In genomic region chr2:72150157-72150960, GRCh38 we compare ENCODE assay signal across 8 cellular contexts. TPM values are rescaled to one million over a fixed set of nuclear protein-coding genes. Genes with fewer than 3 reads are reported as not detected.
DNase-seq lines count a peak whose midpoint lies in the region; ATAC-seq and TF ChIP-seq lines count a peak whose summit lies in the region.

No MANE protein-coding gene starts in this region.

- peaks cover 3 to 13% of the 10 kb centered on the region in 2 donors for H3K36me3 Mint-ChIP-seq in CD14-positive monocyte

- H3K4me3 ChIP-seq in NT2/D1 (ENCODE audit: insufficient read length, low read depth) = peak overlapping the region; percentile 45
- peak overlapping the region; percentile 53 to 75 for H3K4me3 ChIP-seq in mucosa of rectum (ENCODE audit: low read length in 2 of 2)

- H3K36me3 ChIP-seq in NT2/D1 (ENCODE audit: insufficient read depth, insufficient read length, low read length) (no peaks in the 10 kb centered on the region), mucosa of rectum (ENCODE audit: control insufficient read depth in 2 of 2, insufficient read depth in 2 of 2, low read length in 2 of 2) (no peaks in the 10 kb centered on the region)

- H3K27me3 Mint-ChIP-seq in CD14-positive monocyte (ENCODE audit: low read depth in 3 of 3) = peaks cover 67 to 77% (median 68%) of the 10 kb centered on the region in 3 donors

- ATAC-seq in GM19438 (IDR thresholded peaks at IDR 0.05; ENCODE audit: low read depth, unreplicated experiment) = peak; percentile 78

- peaks cover 6% of the 10 kb centered on the region; the same call in 1 of the 2 replicates for H3K9me3 ChIP-seq in NT2/D1 (ENCODE audit: insufficient read depth, low read length)
- no peaks in the 10 kb centered on the region for H3K9me3 ChIP-seq in mucosa of rectum (ENCODE audit: control insufficient read depth in 2 of 2, low read length in 2 of 2)

- H3K4me1 Mint-ChIP-seq in CD14-positive monocyte = peaks cover 30% of the 10 kb centered on the region

- TF ChIP-seq CTCF in CD14-positive monocyte (IDR thresholded peaks at IDR 0.05) = peak; percentile 72

- H3K4me1 ChIP-seq in NT2/D1 (ENCODE audit: insufficient read depth, insufficient read length) = peaks cover 8% of the 10 kb centered on the region
- peaks cover 32 to 41% of the 10 kb centered on the region in 2 donors for H3K4me1 ChIP-seq in mucosa of rectum (ENCODE audit: control insufficient read depth in 2 of 2, insufficient read depth in 2 of 2, low read length in 2 of 2)

- H3K9ac ChIP-seq in NT2/D1 (ENCODE audit: insufficient read length, low read depth) (peak overlapping the region; percentile 36), mucosa of rectum (ENCODE audit: low read depth in 1 of 2, low read length in 2 of 2) (no peak overlapping the region)

- H3K27me3 ChIP-seq in NT2/D1 (ENCODE audit: insufficient read depth, insufficient read length) (peaks cover 63% of the 10 kb centered on the region), mucosa of rectum (ENCODE audit: control insufficient read depth in 2 of 2, insufficient read depth in 2 of 2, low read length in 2 of 2) (peaks cover 32 to 36% of the 10 kb centered on the region in 2 donors)

- peak; percentile 40 for DNase-seq in CD14-positive monocyte (ENCODE audit: low spot score)
- peak; percentile 69 for DNase-seq in HT1080 (ENCODE audit: low read depth)
- DNase-seq in NT2/D1 (ENCODE audit: low read depth, low spot score) = peak; percentile 70
- peak; percentile 86 for DNase-seq in activated CD8-positive, alpha-beta memory T cell treated with anti-CD3 and anti-CD28 coated beads, Interleukin-2, amount 50 U/mL, for 48 hours
- DNase-seq in epithelial cell of prostate (ENCODE audit: low read depth, low spot score) = peak; percentile 22
- peak; percentile 17 to 31 for DNase-seq in stimulated activated CD8-positive, alpha-beta memory T cell treated with anti-CD3 and anti-CD28 coated beads, Interleukin-7, amount 100 ng/mL, for 4 hours (ENCODE audit: low read depth in 2 of 2)

- no peak overlapping the region for H3K27ac ChIP-seq in epithelial cell of prostate
- H3K27ac ChIP-seq in mucosa of rectum (ENCODE audit: low read depth in 2 of 2, low read length in 2 of 2) = no peak overlapping the region

- peaks cover 2 to 30% (median 20%) of the 10 kb centered on the region in 7 donors for H3K9me3 Mint-ChIP-seq in CD14-positive monocyte

- intact Hi-C loops in CD14-positive monocyte (cut with micrococcal nuclease) = loop anchor here in 1 of 2 donors (10.0 kb wide), 1 partner anchor 606 kb away; no protein-coding TSS in a partner anchor

- H3K27ac Mint-ChIP-seq in CD14-positive monocyte = no peak overlapping the region

- peak overlapping the region; percentile 50 to 91 for H3K4me3 Mint-ChIP-seq in CD14-positive monocyte

RNA-seq across cellular contexts. Expression of gene CYP26B1, which starts 2.7 kb away (rescaled TPM):
- not detected for polyA plus RNA-seq in CD14-positive monocyte
- total RNA-seq in HT1080 (2014; rRNA removed; shearing (Covaris generic)) = 0.05 TPM in 1 of 2 replicates, not detected in the other
- 0.12 and 0.26 TPM in 2 replicates for polyA plus RNA-seq in HT1080 (2015; cell fraction: cytosol; rRNA removed)
- polyA plus RNA-seq in HT1080 (2015; cell fraction: nucleus; rRNA removed) = 0.57 and 0.70 TPM in 2 replicates

Comparison
In these comparisons a context has a peak if more than half of its experiments do, and no peak if none do; other contexts are left out.
1. DNase-seq: peak in every context shown above with its lines; median percentile 86 in activated CD8-positive, alpha-beta memory T cell treated with anti-CD3 and anti-CD28 coated beads, Interleukin-2, amount 50 U/mL, for 48 hours; 70 in NT2/D1; 69 in HT1080; 40 in CD14-positive monocyte; 24 in stimulated activated CD8-positive, alpha-beta memory T cell treated with anti-CD3 and anti-CD28 coated beads, Interleukin-7, amount 100 ng/mL, for 4 hours; 22 in epithelial cell of prostate.